In genomic region chr17:82457071-82457789, GRCh38 we compare ENCODE assay signal across 8 cellular contexts. TPM values are rescaled to one million over a fixed set of nuclear protein-coding genes. Genes with fewer than 3 reads are reported as not detected.
DNase-seq lines count a peak whose midpoint lies in the region; ATAC-seq and TF ChIP-seq lines count a peak whose summit lies in the region.

No MANE protein-coding gene starts in this region.

- peak overlapping the region; percentile 94 to 100 (median 97) for H3K27ac Mint-ChIP-seq in CD4-positive, alpha-beta memory T cell

- H3K4me3 Mint-ChIP-seq in CD4-positive, alpha-beta memory T cell: peak overlapping the region; percentile 81 to 96 (median 87)

- H3K9ac ChIP-seq in mucosa of stomach (ENCODE audit: low read length): peak overlapping the region; percentile 99

- H3K27me3 Mint-ChIP-seq in CD4-positive, alpha-beta memory T cell: no peaks in the 10 kb centered on the region

- no peak for DNase-seq in CD4-positive, alpha-beta memory T cell
- peak; percentile 66 for DNase-seq in MV-4-11 (lab: John Stamatoyannopoulos, UW)
- DNase-seq in choroid plexus epithelial cell (ENCODE audit: low read depth): no peak
- no peak for DNase-seq in Kasumi-1 (lab: John Stamatoyannopoulos, UW)
- no peak for DNase-seq in NCI-H146 treated with DMSO at 0.1 percent for 48 hours (lab: John Stamatoyannopoulos, UW; ENCODE audit: unreplicated experiment)

- peak overlapping the region; percentile 94 for H3K27ac ChIP-seq in CD4-positive, alpha-beta memory T cell (ENCODE audit: low read depth, low read length)

- POLR2A ChIA-PET in CD4-positive, alpha-beta memory T cell (lab: Charles Lee; ENCODE audit: partially characterized antibody): interaction anchor here (1.1 to 2.5 kb wide), 12 partner anchors 8 to 164 kb away, joined by 3 to 50 read pairs (median 6); partner anchors contain the start of genes FOXK2 and OGFOD3

- H3K9me3 Mint-ChIP-seq in CD4-positive, alpha-beta memory T cell: no peaks in the 10 kb centered on the region

- peaks cover 9% of the 10 kb centered on the region for H3K36me3 ChIP-seq in CD4-positive, alpha-beta memory T cell (ENCODE audit: insufficient read depth, low read length)
- H3K36me3 ChIP-seq in mucosa of stomach (ENCODE audit: control insufficient read depth, insufficient read depth, low read length): peaks cover under 1% of the 10 kb centered on the region

- H3K4me1 Mint-ChIP-seq in CD4-positive, alpha-beta memory T cell: peaks cover 17 to 35% (median 26%) of the 10 kb centered on the region in 4 donors

- peak overlapping the region in 1 of 2 donors; percentile 59 for H3K4me3 ChIP-seq in CD4-positive, alpha-beta memory T cell (ENCODE audit: low read length in 2 of 2)
- H3K4me3 ChIP-seq in choroid plexus epithelial cell (ENCODE audit: low read depth, low read length) (peak overlapping the region; percentile 80), mucosa of stomach (ENCODE audit: low read length) (peak overlapping the region; percentile 54)

- no peaks in the 10 kb centered on the region for H3K27me3 ChIP-seq in CD4-positive, alpha-beta memory T cell (ENCODE audit: insufficient read depth, low read length)
- no peaks in the 10 kb centered on the region for H3K27me3 ChIP-seq in mucosa of stomach (ENCODE audit: control insufficient read depth, insufficient read depth, low read length)

- H3K4me1 ChIP-seq in CD4-positive, alpha-beta memory T cell (ENCODE audit: insufficient read depth, low read length): peaks cover 26% of the 10 kb centered on the region
- H3K4me1 ChIP-seq in mucosa of stomach (ENCODE audit: control insufficient read depth, insufficient read depth, low read length): peaks cover 31% of the 10 kb centered on the region

- ATAC-seq in HG03097 (IDR thresholded peaks at IDR 0.05; ENCODE audit: low FRiP score, unreplicated experiment) (no peak), HG03135 (IDR thresholded peaks at IDR 0.05; ENCODE audit: unreplicated experiment) (no peak)

- no peak for TF ChIP-seq CTCF in choroid plexus epithelial cell (conservative IDR thresholded peaks at IDR 0.05; ENCODE audit: low read depth, low read length)

- CTCF ChIA-PET in CD4-positive, alpha-beta memory T cell (lab: Charles Lee; ENCODE audit: partially characterized antibody): interaction anchor here (0.8 kb wide), 2 partner anchors 38 to 40 kb away, joined by 3 to 4 read pairs; no protein-coding TSS in a partner anchor

- peaks cover 9 to 19% of the 10 kb centered on the region in 2 donors for H3K36me3 Mint-ChIP-seq in CD4-positive, alpha-beta memory T cell

- intact Hi-C loops in CD4-positive, alpha-beta memory T cell (cut with micrococcal nuclease): no loop called here

- no peaks in the 10 kb centered on the region for H3K9me3 ChIP-seq in CD4-positive, alpha-beta memory T cell (ENCODE audit: control insufficient read depth in 1 of 2, low read length in 2 of 2)
- no peaks in the 10 kb centered on the region for H3K9me3 ChIP-seq in mucosa of stomach (ENCODE audit: control insufficient read depth, low read length)

RNA-seq across cellular contexts. Expression of gene NARF, which starts 1.3 kb away (rescaled TPM):
- 10 to 100 TPM; 80.8 to 82.9 TPM for total RNA-seq in CD4-positive, alpha-beta memory T cell
- 100 to 1,000 TPM in 1 of 2 donors, 10 to 100 TPM in 1; 94.2 to 146 TPM for polyA plus RNA-seq in CD4-positive, alpha-beta memory T cell

RNA-seq across cellular contexts. Expression of gene CYBC1, which starts 6.7 kb away (rescaled TPM):
- total RNA-seq in CD4-positive, alpha-beta memory T cell: 100 to 1,000 TPM; 236 to 249 TPM
- polyA plus RNA-seq in CD4-positive, alpha-beta memory T cell: 100 to 1,000 TPM; 166 to 237 TPM

RNA-seq across cellular contexts. Expression of gene OGFOD3, which starts 38.8 kb away (rescaled TPM):
- 10 to 100 TPM; 28.8 to 30.3 TPM for total RNA-seq in CD4-positive, alpha-beta memory T cell
- 10 to 100 TPM; 23.4 to 36.1 TPM for polyA plus RNA-seq in CD4-positive, alpha-beta memory T cell

RNA-seq across cellular contexts. Expression of gene HEXD, which starts 39.1 kb away (rescaled TPM):
- 100 to 1,000 TPM; 105 to 113 TPM for total RNA-seq in CD4-positive, alpha-beta memory T cell
- 10 to 100 TPM; 12.6 to 15.1 TPM for polyA plus RNA-seq in CD4-positive, alpha-beta memory T cell
